ENCODE assay signal across 11 cellular contexts in genomic region chr10:50636576-50636975, GRCh38.
DNase-seq lines count a peak whose midpoint lies in the region; ATAC-seq lines count a peak whose summit lies in the region.
"Had no signal": no experiment of that assay in that cellular context is flagged by ENCODE, and none has a peak within 500 bp of the region (broad histone marks: within the 10 kb centered on the region; RNA-seq: fewer than 3 reads in every experiment).

No MANE protein-coding gene starts in this region.

- H3K9me3 Mint-ChIP-seq in central memory CD8-positive, alpha-beta T cell: no peaks in the 10 kb centered on the region

- DNase-seq in central memory CD8-positive, alpha-beta T cell (ENCODE audit: low spot score in 2 of 2): peak in 1 of 2 donors; percentile 29
- DNase-seq in HUDEP-2 (lab: John Stamatoyannopoulos, UW; ENCODE audit: unreplicated experiment in 76 of 76): no peak
- no peak for DNase-seq in NCI-H187 (lab: John Stamatoyannopoulos, UW)
- no peak for DNase-seq in iPS-NIHi11 (ENCODE audit: low spot score)
- DNase-seq: left ventricle myocardium superior, NCI-H1694 had no signal

- peak overlapping the region; percentile 1 for H3K27ac Mint-ChIP-seq in central memory CD8-positive, alpha-beta T cell (ENCODE audit: low read depth)

- H3K4me1 Mint-ChIP-seq in central memory CD8-positive, alpha-beta T cell: peaks cover 37% of the 10 kb centered on the region

- peaks cover 4% of the 10 kb centered on the region for H3K36me3 Mint-ChIP-seq in central memory CD8-positive, alpha-beta T cell (ENCODE audit: insufficient read depth)

- H3K4me3 Mint-ChIP-seq in central memory CD8-positive, alpha-beta T cell: peak overlapping the region; percentile 70

- ATAC-seq in GM18867 (IDR thresholded peaks at IDR 0.05; ENCODE audit: unreplicated experiment) (peak; percentile 20), GM21576 (IDR thresholded peaks at IDR 0.05; ENCODE audit: unreplicated experiment) (peak; percentile 43), HG03565 (IDR thresholded peaks at IDR 0.05; ENCODE audit: unreplicated experiment) (peak; percentile 56), GM19324 (IDR thresholded peaks at IDR 0.05; ENCODE audit: low FRiP score, unreplicated experiment) (no peak)
- peak; percentile 90 for ATAC-seq in central memory CD8-positive, alpha-beta T cell (replicated peaks; ENCODE audit: extremely low read depth, poor library complexity, severe bottlenecking)
- ATAC-seq: left ventricle myocardium superior, Right ventricle myocardium inferior had no signal

- H3K27me3 Mint-ChIP-seq in central memory CD8-positive, alpha-beta T cell: no peaks in the 10 kb centered on the region
